In the genomic region with DNA sequence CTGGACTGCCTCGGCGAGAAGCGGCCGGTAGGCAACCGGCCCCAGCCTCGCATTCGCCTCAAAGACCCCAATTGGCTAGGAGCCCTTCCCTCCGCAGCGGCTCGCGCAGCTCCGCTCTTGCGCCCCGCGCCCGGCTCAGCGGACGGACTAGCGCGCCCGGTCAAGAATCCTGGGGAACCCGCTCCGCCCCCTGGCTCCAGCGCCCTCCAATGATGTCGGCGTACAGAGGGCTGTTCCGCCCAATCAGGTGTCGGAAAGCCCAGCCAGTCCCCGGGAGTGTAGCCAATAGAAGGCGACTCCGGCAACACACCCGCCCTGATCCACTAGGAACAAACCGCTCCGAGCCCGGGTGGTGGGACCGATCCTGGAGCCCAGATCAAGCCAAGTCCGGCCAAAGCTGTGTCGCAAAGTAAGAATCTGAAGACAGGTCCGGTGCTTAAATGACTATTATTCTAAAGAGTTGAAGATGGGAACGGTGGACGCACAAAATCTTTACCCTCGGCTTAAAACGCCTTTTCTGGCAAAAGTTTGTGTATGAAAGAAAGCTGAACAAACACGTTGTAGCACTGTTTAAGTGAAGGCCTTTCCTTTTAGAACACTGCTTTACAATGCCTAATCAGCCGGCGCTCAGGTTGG, we compare ENCODE assay signal across 8 cellular contexts.
A peak's percentile ranks its signal among the peaks of the same experiment; 100 is the strongest.
DNase-seq lines count a peak whose midpoint lies in the region; ATAC-seq lines count a peak whose summit lies in the region.
"Had no signal": no experiment of that assay in that cellular context is flagged by ENCODE, and none has a peak within 500 bp of the region (broad histone marks: within the 10 kb centered on the region; RNA-seq: fewer than 3 reads in every experiment).

No MANE protein-coding gene starts in this region.

- intact Hi-C loops in aorta (cut with DNase I) = loop anchor here (2.0 to 5.0 kb wide), 2 partner anchors 46 to 48 kb away; no protein-coding TSS in a partner anchor

- POLR2A ChIA-PET in naive thymus-derived CD8-positive, alpha-beta T cell (lab: Charles Lee) = no interaction called here

- peak; percentile 93 for DNase-seq in GM04504 (ENCODE audit: low read depth)
- peak; percentile 90 for DNase-seq in H4 (ENCODE audit: low spot score)
- DNase-seq in NCI-H146 treated with DMSO at 0.1 percent for 48 hours (lab: John Stamatoyannopoulos, UW; ENCODE audit: unreplicated experiment) = peak; percentile 3
- DNase-seq in activated naive CD4-positive, alpha-beta T cell treated with anti-CD3 and anti-CD28 coated beads, Interleukin-2, amount 50 U/mL, for 16 hours = peak; percentile 11
- peak; percentile 92 for DNase-seq in foreskin melanocyte
- no peak for DNase-seq in naive thymus-derived CD8-positive, alpha-beta T cell
- DNase-seq in aorta = peak; percentile 97 to 98

- H3K4me1 ChIP-seq in aorta (ENCODE audit: control insufficient read depth in 1 of 2, insufficient read depth in 2 of 2, low read length in 2 of 2) = peaks cover 3 to 11% of the 10 kb centered on the region in 2 donors

- H3K36me3 Mint-ChIP-seq in naive thymus-derived CD8-positive, alpha-beta T cell = peaks cover 0 to 1% (median 0%) of the 10 kb centered on the region in 3 donors

- peak overlapping the region; percentile 73 to 87 for H3K27ac ChIP-seq in aorta (ENCODE audit: low read depth in 1 of 2, low read length in 2 of 2)
- H3K27ac ChIP-seq: neutrophil had no signal

- WGBS in aorta, 2 donors = 1 to 2% methylated on average over 40 to 46 of the region's 46 CpGs

- H3K27me3 ChIP-seq in aorta (ENCODE audit: control insufficient read depth in 1 of 2, insufficient read depth in 2 of 2, low read length in 1 of 2) = no peaks in the 10 kb centered on the region

- peaks cover 0 to 9% (median 0%) of the 10 kb centered on the region in 9 donors for H3K9me3 Mint-ChIP-seq in naive thymus-derived CD8-positive, alpha-beta T cell

- H3K4me3 ChIP-seq in aorta (ENCODE audit: low read length in 2 of 2) = peak overlapping the region; percentile 91

- no peak overlapping the region for H3K27ac Mint-ChIP-seq in naive thymus-derived CD8-positive, alpha-beta T cell

- ATAC-seq in naive thymus-derived CD8-positive, alpha-beta T cell = peak in 1 of 2 donors; percentile 35
- peak; percentile 99 for ATAC-seq in aorta (ENCODE audit: low FRiP score)

- H3K27me3 Mint-ChIP-seq in naive thymus-derived CD8-positive, alpha-beta T cell = peaks cover 30 to 72% (median 51%) of the 10 kb centered on the region in 5 donors

- peak overlapping the region in 9 of 10 donors; percentile 29 to 71 (median 60) for H3K4me3 Mint-ChIP-seq in naive thymus-derived CD8-positive, alpha-beta T cell

- H3K36me3 ChIP-seq in aorta (ENCODE audit: control insufficient read depth in 1 of 2, insufficient read depth in 2 of 2, low read length in 1 of 2) = peaks cover 0 to 7% of the 10 kb centered on the region in 2 donors
- H3K36me3 ChIP-seq: neutrophil had no signal

- H3K4me1 Mint-ChIP-seq in naive thymus-derived CD8-positive, alpha-beta T cell = peaks cover 0 to 10% (median 4%) of the 10 kb centered on the region in 4 donors

- no peaks in the 10 kb centered on the region for H3K9me3 ChIP-seq in aorta (ENCODE audit: control insufficient read depth, low read length)
- H3K9me3 ChIP-seq: neutrophil had no signal

Comparison
In these comparisons a context has a peak if more than half of its experiments do, and no peak if none do; other contexts are left out.
1. DNase-seq: peak in GM04504 (single experiment), H4 (single experiment), NCI-H146 treated with DMSO at 0.1 percent for 48 hours (single experiment), activated naive CD4-positive, alpha-beta T cell treated with anti-CD3 and anti-CD28 coated beads, Interleukin-2, amount 50 U/mL, for 16 hours (single experiment), foreskin melanocyte (single experiment) and aorta (2 of 2); none in naive thymus-derived CD8-positive, alpha-beta T cell (0 of 10).